In genomic region chrX:134406230-134406794, GRCh38 we compare ENCODE assay signal across 1 cellular context.
TF ChIP-seq lines count a peak whose summit lies in the region.

No MANE protein-coding gene starts in this region.

TF ChIP-seq in K562, 482 proteins besides CTCF, POLR2A, EP300 and RAD21 (continued from another document and continues in another):
- TF ChIP-seq, protein P1, sequence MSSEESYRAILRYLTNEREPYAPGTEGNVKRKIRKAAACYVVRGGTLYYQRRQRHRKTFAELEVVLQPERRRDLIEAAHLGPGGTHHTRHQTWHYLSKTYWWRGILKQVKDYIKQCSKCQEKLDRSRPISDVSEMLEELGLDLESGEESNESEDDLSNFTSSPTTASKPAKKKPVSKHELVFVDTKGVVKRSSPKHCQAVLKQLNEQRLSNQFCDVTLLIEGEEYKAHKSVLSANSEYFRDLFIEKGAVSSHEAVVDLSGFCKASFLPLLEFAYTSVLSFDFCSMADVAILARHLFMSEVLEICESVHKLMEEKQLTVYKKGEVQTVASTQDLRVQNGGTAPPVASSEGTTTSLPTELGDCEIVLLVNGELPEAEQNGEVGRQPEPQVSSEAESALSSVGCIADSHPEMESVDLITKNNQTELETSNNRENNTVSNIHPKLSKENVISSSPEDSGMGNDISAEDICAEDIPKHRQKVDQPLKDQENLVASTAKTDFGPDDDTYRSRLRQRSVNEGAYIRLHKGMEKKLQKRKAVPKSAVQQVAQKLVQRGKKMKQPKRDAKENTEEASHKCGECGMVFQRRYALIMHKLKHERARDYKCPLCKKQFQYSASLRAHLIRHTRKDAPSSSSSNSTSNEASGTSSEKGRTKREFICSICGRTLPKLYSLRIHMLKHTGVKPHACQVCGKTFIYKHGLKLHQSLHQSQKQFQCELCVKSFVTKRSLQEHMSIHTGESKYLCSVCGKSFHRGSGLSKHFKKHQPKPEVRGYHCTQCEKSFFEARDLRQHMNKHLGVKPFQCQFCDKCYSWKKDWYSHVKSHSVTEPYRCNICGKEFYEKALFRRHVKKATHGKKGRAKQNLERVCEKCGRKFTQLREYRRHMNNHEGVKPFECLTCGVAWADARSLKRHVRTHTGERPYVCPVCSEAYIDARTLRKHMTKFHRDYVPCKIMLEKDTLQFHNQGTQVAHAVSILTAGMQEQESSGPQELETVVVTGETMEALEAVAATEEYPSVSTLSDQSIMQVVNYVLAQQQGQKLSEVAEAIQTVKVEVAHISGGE (CRISPR knock-in tag; IDR thresholded peaks at IDR 0.05): peak in 1 of 3 experiments; percentile 12; a peak in 1 of 6 replicates
- TF ChIP-seq BACH1 (tag; IDR thresholded peaks at IDR 0.05) (no peak), SREBF2 (CRISPR knock-in tag; IDR thresholded peaks at IDR 0.05) (no peak), COPS2 (conservative IDR thresholded peaks at IDR 0.05) (no peak), TSC22D4 (tag; IDR thresholded peaks at IDR 0.05) (no peak), RERE (CRISPR knock-in tag; IDR thresholded peaks at IDR 0.05; ENCODE audit: borderline replicate concordance) (no peak), ATF3 (IDR thresholded peaks at IDR 0.05) (no peak), ATF3 (CRISPR knock-in tag; conservative IDR thresholded peaks at IDR 0.05) (no peak), CHD1 (IDR thresholded peaks at IDR 0.05; ENCODE audit: low read length) (no peak), HNRNPLL (IDR thresholded peaks at IDR 0.05; ENCODE audit: low read depth, low read length, poor library complexity, severe bottlenecking) (no peak), ZNF444 (CRISPR knock-in tag; IDR thresholded peaks at IDR 0.05) (no peak), CHCHD3 (CRISPR knock-in tag; IDR thresholded peaks at IDR 0.05) (no peak), FOXK1 (CRISPR knock-in tag; IDR thresholded peaks at IDR 0.05; ENCODE audit: borderline replicate concordance) (no peak), CREB1 (IDR thresholded peaks at IDR 0.05) (no peak), CREB1 (CRISPR knock-in tag; IDR thresholded peaks at IDR 0.05) (no peak), TBL1XR1 (IDR thresholded peaks at IDR 0.05; ENCODE audit: low read length in 2 of 2) (no peak), LCOR (CRISPR knock-in tag; IDR thresholded peaks at IDR 0.05) (no peak), TAF1 (IDR thresholded peaks at IDR 0.05; ENCODE audit: control insufficient read depth, extremely low read depth, insufficient read depth, low read length, severe bottlenecking) (no peak), BCOR (IDR thresholded peaks at IDR 0.05) (no peak), POLR2B (IDR thresholded peaks at IDR 0.05; ENCODE audit: low read depth, partially characterized antibody) (no peak), ZNF324 (CRISPR knock-in tag; IDR thresholded peaks at IDR 0.05) (no peak), ZNF232 (CRISPR knock-in tag; IDR thresholded peaks at IDR 0.05) (no peak), RB1 (IDR thresholded peaks at IDR 0.05; ENCODE audit: low read depth) (no peak), THRB (CRISPR knock-in tag; conservative IDR thresholded peaks at IDR 0.05) (no peak), MECOM (CRISPR knock-in tag; IDR thresholded peaks at IDR 0.05) (no peak), OTX1 (CRISPR knock-in tag; IDR thresholded peaks at IDR 0.05) (no peak), ZNF717 (CRISPR knock-in tag; IDR thresholded peaks at IDR 0.05) (no peak), DPF2 (IDR thresholded peaks at IDR 0.05) (peak; percentile 32; the same call in 1 of the 2 replicates), TEAD4 (IDR thresholded peaks at IDR 0.05; ENCODE audit: low read length) (peak; percentile 57), TEAD4 (CRISPR knock-in tag; IDR thresholded peaks at IDR 0.05; ENCODE audit: borderline replicate concordance) (no peak), MCM2 (IDR thresholded peaks at IDR 0.05; ENCODE audit: low read depth) (no peak), SIX5 (IDR thresholded peaks at IDR 0.05; ENCODE audit: borderline replicate concordance in 1 of 2, insufficient read depth in 1 of 2, low read depth in 1 of 2, low read length in 2 of 2) (no peak), STAT5B (CRISPR knock-in tag; IDR thresholded peaks at IDR 0.05) (no peak), TAL1 (IDR thresholded peaks at IDR 0.05) (peak; percentile 30), ZNF395 (CRISPR knock-in tag; IDR thresholded peaks at IDR 0.05) (no peak), GTF2B (IDR thresholded peaks at IDR 0.05; ENCODE audit: extremely low read depth, insufficient read length) (no peak), ZBTB7A (IDR thresholded peaks at IDR 0.05; ENCODE audit: borderline replicate concordance, control insufficient read depth, low read depth, low read length) (no peak), BCL6 (CRISPR knock-in tag; IDR thresholded peaks at IDR 0.05) (no peak), CAMTA2 (CRISPR knock-in tag; conservative IDR thresholded peaks at IDR 0.05) (no peak), ETV5 (CRISPR knock-in tag; IDR thresholded peaks at IDR 0.05; ENCODE audit: low read depth) (no peak), ZBTB1 (CRISPR knock-in tag; IDR thresholded peaks at IDR 0.05; ENCODE audit: borderline replicate concordance, low read depth) (no peak), ZNF217 (CRISPR knock-in tag; IDR thresholded peaks at IDR 0.05) (no peak), FOS (IDR thresholded peaks at IDR 0.05; ENCODE audit: extremely low read depth, insufficient read length) (no peak), NCOA4 (IDR thresholded peaks at IDR 0.05; ENCODE audit: partially characterized antibody) (no peak), SRSF3 (IDR thresholded peaks at IDR 0.05; ENCODE audit: insufficient read depth, low read length) (no peak), SOX6 (IDR thresholded peaks at IDR 0.05) (peak; percentile 8; the same call in 1 of the 2 replicates)
- TF ChIP-seq, protein P2, sequence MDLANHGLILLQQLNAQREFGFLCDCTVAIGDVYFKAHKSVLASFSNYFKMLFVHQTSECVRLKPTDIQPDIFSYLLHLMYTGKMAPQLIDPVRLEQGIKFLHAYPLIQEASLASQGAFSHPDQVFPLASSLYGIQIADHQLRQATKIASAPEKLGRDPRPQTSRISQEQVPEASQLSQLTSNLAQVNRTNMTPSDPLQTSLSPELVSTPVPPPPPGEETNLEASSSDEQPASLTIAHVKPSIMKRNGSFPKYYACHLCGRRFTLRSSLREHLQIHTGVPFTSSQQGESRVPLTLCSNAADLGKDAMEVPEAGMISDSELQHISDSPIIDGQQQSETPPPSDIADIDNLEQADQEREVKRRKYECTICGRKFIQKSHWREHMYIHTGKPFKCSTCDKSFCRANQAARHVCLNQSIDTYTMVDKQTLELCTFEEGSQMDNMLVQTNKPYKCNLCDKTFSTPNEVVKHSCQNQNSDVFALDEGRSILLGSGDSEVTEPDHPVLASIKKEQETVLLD (IDR thresholded peaks at IDR 0.05): no peak
- TF ChIP-seq, protein P3, sequence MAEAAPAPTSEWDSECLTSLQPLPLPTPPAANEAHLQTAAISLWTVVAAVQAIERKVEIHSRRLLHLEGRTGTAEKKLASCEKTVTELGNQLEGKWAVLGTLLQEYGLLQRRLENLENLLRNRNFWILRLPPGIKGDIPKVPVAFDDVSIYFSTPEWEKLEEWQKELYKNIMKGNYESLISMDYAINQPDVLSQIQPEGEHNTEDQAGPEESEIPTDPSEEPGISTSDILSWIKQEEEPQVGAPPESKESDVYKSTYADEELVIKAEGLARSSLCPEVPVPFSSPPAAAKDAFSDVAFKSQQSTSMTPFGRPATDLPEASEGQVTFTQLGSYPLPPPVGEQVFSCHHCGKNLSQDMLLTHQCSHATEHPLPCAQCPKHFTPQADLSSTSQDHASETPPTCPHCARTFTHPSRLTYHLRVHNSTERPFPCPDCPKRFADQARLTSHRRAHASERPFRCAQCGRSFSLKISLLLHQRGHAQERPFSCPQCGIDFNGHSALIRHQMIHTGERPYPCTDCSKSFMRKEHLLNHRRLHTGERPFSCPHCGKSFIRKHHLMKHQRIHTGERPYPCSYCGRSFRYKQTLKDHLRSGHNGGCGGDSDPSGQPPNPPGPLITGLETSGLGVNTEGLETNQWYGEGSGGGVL (CRISPR knock-in tag; IDR thresholded peaks at IDR 0.05): no peak
- TF ChIP-seq, protein P4, sequence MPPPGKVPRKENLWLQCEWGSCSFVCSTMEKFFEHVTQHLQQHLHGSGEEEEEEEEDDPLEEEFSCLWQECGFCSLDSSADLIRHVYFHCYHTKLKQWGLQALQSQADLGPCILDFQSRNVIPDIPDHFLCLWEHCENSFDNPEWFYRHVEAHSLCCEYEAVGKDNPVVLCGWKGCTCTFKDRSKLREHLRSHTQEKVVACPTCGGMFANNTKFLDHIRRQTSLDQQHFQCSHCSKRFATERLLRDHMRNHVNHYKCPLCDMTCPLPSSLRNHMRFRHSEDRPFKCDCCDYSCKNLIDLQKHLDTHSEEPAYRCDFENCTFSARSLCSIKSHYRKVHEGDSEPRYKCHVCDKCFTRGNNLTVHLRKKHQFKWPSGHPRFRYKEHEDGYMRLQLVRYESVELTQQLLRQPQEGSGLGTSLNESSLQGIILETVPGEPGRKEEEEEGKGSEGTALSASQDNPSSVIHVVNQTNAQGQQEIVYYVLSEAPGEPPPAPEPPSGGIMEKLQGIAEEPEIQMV (tag; conservative IDR thresholded peaks at IDR 0.05; ENCODE audit: low read depth): no peak
- TF ChIP-seq, protein P5, sequence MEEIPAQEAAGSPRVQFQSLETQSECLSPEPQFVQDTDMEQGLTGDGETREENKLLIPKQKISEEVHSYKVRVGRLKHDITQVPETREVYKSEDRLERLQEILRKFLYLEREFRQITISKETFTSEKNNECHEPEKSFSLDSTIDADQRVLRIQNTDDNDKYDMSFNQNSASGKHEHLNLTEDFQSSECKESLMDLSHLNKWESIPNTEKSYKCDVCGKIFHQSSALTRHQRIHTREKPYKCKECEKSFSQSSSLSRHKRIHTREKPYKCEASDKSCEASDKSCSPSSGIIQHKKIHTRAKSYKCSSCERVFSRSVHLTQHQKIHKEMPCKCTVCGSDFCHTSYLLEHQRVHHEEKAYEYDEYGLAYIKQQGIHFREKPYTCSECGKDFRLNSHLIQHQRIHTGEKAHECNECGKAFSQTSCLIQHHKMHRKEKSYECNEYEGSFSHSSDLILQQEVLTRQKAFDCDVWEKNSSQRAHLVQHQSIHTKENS (CRISPR knock-in tag; IDR thresholded peaks at IDR 0.05): no peak
